ENCODE assay signal across 1 cellular context in the genomic region with DNA sequence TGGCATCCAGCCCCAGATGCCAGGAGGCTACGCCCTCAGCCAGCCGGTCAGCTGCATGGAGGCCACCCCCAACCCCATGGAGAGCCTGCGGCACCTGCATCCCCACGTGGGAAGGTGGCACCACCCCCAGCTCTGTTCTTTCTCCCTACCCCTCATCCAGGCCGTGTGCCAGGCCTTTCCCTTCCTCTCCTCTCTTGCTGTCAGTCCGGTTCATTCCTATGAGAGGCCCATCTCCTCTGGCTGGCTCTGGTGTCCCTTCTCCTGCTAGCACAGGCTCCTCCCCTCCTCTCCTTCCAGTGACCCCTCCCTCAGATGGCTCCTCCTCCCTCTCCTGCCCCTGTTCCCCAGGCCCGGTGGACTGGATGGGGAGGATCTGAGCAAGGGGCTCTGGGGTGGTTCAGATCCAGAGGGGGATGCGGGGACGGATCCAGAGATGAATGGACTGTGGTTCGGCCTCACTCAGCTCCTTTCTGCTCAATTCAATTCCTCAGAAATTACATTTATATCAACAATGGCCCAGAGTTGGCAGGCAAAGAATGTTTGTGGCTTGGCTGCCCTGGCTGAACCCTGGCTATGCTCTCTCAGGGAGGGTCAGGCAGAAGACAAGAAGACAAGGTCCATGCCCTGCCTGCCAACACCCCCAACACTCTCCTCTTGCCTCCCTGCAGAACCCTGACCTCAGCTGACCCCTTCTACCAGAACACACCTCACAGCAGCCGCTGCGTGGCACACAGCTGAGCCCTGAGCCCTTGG.
TF ChIP-seq lines count a peak whose summit lies in the region.

No MANE protein-coding gene starts in this region.

TF ChIP-seq in HepG2, 621 proteins besides CTCF, POLR2A, EP300 and RAD21 (continued from another document and continues in another):
- no peak for TF ChIP-seq ATF5 (CRISPR knock-in tag; IDR thresholded peaks at IDR 0.05; ENCODE audit: low read depth)
- TF ChIP-seq ZBTB33 (CRISPR knock-in tag; IDR thresholded peaks at IDR 0.05) = no peak
- no peak for TF ChIP-seq MED13 (CRISPR knock-in tag; IDR thresholded peaks at IDR 0.05)
- TF ChIP-seq ZNF503 (CRISPR knock-in tag; IDR thresholded peaks at IDR 0.05) = no peak
- no peak for TF ChIP-seq ZNF251 (CRISPR knock-in tag; IDR thresholded peaks at IDR 0.05)
- TF ChIP-seq, protein P1, sequence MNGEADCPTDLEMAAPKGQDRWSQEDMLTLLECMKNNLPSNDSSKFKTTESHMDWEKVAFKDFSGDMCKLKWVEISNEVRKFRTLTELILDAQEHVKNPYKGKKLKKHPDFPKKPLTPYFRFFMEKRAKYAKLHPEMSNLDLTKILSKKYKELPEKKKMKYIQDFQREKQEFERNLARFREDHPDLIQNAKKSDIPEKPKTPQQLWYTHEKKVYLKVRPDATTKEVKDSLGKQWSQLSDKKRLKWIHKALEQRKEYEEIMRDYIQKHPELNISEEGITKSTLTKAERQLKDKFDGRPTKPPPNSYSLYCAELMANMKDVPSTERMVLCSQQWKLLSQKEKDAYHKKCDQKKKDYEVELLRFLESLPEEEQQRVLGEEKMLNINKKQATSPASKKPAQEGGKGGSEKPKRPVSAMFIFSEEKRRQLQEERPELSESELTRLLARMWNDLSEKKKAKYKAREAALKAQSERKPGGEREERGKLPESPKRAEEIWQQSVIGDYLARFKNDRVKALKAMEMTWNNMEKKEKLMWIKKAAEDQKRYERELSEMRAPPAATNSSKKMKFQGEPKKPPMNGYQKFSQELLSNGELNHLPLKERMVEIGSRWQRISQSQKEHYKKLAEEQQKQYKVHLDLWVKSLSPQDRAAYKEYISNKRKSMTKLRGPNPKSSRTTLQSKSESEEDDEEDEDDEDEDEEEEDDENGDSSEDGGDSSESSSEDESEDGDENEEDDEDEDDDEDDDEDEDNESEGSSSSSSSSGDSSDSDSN (CRISPR knock-in tag; IDR thresholded peaks at IDR 0.05) = no peak
- TF ChIP-seq TBL1XR1 (IDR thresholded peaks at IDR 0.05; ENCODE audit: borderline replicate concordance, low read length, partially characterized antibody) = no peak
- no peak for TF ChIP-seq ZNF576 (CRISPR knock-in tag; IDR thresholded peaks at IDR 0.05)
- no peak for TF ChIP-seq ATF1 (CRISPR knock-in tag; IDR thresholded peaks at IDR 0.05)
- TF ChIP-seq, protein P2, sequence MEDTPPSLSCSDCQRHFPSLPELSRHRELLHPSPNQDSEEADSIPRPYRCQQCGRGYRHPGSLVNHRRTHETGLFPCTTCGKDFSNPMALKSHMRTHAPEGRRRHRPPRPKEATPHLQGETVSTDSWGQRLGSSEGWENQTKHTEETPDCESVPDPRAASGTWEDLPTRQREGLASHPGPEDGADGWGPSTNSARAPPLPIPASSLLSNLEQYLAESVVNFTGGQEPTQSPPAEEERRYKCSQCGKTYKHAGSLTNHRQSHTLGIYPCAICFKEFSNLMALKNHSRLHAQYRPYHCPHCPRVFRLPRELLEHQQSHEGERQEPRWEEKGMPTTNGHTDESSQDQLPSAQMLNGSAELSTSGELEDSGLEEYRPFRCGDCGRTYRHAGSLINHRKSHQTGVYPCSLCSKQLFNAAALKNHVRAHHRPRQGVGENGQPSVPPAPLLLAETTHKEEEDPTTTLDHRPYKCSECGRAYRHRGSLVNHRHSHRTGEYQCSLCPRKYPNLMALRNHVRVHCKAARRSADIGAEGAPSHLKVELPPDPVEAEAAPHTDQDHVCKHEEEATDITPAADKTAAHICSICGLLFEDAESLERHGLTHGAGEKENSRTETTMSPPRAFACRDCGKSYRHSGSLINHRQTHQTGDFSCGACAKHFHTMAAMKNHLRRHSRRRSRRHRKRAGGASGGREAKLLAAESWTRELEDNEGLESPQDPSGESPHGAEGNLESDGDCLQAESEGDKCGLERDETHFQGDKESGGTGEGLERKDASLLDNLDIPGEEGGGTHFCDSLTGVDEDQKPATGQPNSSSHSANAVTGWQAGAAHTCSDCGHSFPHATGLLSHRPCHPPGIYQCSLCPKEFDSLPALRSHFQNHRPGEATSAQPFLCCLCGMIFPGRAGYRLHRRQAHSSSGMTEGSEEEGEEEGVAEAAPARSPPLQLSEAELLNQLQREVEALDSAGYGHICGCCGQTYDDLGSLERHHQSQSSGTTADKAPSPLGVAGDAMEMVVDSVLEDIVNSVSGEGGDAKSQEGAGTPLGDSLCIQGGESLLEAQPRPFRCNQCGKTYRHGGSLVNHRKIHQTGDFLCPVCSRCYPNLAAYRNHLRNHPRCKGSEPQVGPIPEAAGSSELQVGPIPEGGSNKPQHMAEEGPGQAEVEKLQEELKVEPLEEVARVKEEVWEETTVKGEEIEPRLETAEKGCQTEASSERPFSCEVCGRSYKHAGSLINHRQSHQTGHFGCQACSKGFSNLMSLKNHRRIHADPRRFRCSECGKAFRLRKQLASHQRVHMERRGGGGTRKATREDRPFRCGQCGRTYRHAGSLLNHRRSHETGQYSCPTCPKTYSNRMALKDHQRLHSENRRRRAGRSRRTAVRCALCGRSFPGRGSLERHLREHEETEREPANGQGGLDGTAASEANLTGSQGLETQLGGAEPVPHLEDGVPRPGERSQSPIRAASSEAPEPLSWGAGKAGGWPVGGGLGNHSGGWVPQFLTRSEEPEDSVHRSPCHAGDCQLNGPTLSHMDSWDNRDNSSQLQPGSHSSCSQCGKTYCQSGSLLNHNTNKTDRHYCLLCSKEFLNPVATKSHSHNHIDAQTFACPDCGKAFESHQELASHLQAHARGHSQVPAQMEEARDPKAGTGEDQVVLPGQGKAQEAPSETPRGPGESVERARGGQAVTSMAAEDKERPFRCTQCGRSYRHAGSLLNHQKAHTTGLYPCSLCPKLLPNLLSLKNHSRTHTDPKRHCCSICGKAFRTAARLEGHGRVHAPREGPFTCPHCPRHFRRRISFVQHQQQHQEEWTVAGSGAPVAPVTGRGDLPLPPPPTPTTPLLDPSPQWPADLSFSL (CRISPR knock-in tag; IDR thresholded peaks at IDR 0.05) = no peak
- TF ChIP-seq HNF4A (CRISPR knock-in tag; IDR thresholded peaks at IDR 0.05) = peak; percentile 47; the same call in 1 of the 2 replicates
- TF ChIP-seq, protein P3, sequence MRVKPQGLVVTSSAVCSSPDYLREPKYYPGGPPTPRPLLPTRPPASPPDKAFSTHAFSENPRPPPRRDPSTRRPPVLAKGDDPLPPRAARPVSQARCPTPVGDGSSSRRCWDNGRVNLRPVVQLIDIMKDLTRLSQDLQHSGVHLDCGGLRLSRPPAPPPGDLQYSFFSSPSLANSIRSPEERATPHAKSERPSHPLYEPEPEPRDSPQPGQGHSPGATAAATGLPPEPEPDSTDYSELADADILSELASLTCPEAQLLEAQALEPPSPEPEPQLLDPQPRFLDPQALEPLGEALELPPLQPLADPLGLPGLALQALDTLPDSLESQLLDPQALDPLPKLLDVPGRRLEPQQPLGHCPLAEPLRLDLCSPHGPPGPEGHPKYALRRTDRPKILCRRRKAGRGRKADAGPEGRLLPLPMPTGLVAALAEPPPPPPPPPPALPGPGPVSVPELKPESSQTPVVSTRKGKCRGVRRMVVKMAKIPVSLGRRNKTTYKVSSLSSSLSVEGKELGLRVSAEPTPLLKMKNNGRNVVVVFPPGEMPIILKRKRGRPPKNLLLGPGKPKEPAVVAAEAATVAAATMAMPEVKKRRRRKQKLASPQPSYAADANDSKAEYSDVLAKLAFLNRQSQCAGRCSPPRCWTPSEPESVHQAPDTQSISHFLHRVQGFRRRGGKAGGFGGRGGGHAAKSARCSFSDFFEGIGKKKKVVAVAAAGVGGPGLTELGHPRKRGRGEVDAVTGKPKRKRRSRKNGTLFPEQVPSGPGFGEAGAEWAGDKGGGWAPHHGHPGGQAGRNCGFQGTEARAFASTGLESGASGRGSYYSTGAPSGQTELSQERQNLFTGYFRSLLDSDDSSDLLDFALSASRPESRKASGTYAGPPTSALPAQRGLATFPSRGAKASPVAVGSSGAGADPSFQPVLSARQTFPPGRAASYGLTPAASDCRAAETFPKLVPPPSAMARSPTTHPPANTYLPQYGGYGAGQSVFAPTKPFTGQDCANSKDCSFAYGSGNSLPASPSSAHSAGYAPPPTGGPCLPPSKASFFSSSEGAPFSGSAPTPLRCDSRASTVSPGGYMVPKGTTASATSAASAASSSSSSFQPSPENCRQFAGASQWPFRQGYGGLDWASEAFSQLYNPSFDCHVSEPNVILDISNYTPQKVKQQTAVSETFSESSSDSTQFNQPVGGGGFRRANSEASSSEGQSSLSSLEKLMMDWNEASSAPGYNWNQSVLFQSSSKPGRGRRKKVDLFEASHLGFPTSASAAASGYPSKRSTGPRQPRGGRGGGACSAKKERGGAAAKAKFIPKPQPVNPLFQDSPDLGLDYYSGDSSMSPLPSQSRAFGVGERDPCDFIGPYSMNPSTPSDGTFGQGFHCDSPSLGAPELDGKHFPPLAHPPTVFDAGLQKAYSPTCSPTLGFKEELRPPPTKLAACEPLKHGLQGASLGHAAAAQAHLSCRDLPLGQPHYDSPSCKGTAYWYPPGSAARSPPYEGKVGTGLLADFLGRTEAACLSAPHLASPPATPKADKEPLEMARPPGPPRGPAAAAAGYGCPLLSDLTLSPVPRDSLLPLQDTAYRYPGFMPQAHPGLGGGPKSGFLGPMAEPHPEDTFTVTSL (CRISPR knock-in tag; IDR thresholded peaks at IDR 0.05; ENCODE audit: borderline replicate concordance) = no peak
- no peak for TF ChIP-seq ZNF569 (CRISPR knock-in tag; IDR thresholded peaks at IDR 0.05; ENCODE audit: borderline replicate concordance)
- TF ChIP-seq, protein P4, sequence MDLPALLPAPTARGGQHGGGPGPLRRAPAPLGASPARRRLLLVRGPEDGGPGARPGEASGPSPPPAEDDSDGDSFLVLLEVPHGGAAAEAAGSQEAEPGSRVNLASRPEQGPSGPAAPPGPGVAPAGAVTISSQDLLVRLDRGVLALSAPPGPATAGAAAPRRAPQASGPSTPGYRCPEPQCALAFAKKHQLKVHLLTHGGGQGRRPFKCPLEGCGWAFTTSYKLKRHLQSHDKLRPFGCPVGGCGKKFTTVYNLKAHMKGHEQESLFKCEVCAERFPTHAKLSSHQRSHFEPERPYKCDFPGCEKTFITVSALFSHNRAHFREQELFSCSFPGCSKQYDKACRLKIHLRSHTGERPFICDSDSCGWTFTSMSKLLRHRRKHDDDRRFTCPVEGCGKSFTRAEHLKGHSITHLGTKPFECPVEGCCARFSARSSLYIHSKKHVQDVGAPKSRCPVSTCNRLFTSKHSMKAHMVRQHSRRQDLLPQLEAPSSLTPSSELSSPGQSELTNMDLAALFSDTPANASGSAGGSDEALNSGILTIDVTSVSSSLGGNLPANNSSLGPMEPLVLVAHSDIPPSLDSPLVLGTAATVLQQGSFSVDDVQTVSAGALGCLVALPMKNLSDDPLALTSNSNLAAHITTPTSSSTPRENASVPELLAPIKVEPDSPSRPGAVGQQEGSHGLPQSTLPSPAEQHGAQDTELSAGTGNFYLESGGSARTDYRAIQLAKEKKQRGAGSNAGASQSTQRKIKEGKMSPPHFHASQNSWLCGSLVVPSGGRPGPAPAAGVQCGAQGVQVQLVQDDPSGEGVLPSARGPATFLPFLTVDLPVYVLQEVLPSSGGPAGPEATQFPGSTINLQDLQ (CRISPR knock-in tag; IDR thresholded peaks at IDR 0.05) = no peak
- no peak for TF ChIP-seq ZNF777 (CRISPR knock-in tag; IDR thresholded peaks at IDR 0.05)
- TF ChIP-seq ATF7-NPFF (CRISPR knock-in tag; IDR thresholded peaks at IDR 0.05; ENCODE audit: low read depth) = no peak
- 0 out of 2 replicates have a peak, but pooled peaks have one; percentile 3 for TF ChIP-seq ZNF263 (CRISPR knock-in tag; IDR thresholded peaks at IDR 0.05)
- TF ChIP-seq, protein P5, sequence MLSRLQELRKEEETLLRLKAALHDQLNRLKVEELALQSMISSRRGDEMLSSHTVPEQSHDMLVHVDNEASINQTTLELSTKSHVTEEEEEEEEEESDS (CRISPR knock-in tag; IDR thresholded peaks at IDR 0.05; ENCODE audit: borderline replicate concordance) = no peak
- no peak for TF ChIP-seq ZNF703 (CRISPR knock-in tag; IDR thresholded peaks at IDR 0.05; ENCODE audit: borderline replicate concordance)
- TF ChIP-seq, protein P6, sequence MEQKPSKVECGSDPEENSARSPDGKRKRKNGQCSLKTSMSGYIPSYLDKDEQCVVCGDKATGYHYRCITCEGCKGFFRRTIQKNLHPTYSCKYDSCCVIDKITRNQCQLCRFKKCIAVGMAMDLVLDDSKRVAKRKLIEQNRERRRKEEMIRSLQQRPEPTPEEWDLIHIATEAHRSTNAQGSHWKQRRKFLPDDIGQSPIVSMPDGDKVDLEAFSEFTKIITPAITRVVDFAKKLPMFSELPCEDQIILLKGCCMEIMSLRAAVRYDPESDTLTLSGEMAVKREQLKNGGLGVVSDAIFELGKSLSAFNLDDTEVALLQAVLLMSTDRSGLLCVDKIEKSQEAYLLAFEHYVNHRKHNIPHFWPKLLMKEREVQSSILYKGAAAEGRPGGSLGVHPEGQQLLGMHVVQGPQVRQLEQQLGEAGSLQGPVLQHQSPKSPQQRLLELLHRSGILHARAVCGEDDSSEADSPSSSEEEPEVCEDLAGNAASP (CRISPR knock-in tag; IDR thresholded peaks at IDR 0.05; ENCODE audit: borderline replicate concordance) = peak; percentile 95
- no peak for TF ChIP-seq DNMT3B (CRISPR knock-in tag; conservative IDR thresholded peaks at IDR 0.05)
- TF ChIP-seq MLLT10 (CRISPR knock-in tag; IDR thresholded peaks at IDR 0.05) = no peak
- TF ChIP-seq HDAC1 (CRISPR knock-in tag; IDR thresholded peaks at IDR 0.05) = no peak
- TF ChIP-seq NFKB2 (CRISPR knock-in tag; IDR thresholded peaks at IDR 0.05; ENCODE audit: borderline replicate concordance) = no peak
